In genomic region chr19:6359517-6359916, GRCh38 we compare ENCODE assay signal across 29 cellular contexts. TPM values are rescaled to one million over a fixed set of nuclear protein-coding genes. Genes with fewer than 3 reads are reported as not detected.
"Had no signal": no experiment of that assay in that cellular context is flagged by ENCODE, and none has a peak within 500 bp of the region (broad histone marks: within the 10 kb centered on the region; RNA-seq: fewer than 3 reads in every experiment).

No MANE protein-coding gene starts in this region.

- H3K4me3 Mint-ChIP-seq: activated CD4-positive, alpha-beta T cell treated with anti-CD3 and anti-CD28 coated beads for 36 hours; dendritic cell treated with granulocyte-macrophage colony-stimulating factor and Interleukin-4, amounts not matched to agents 40 ng/mL and 50 ng/mL, for 4 days; stimulated activated naive B cell treated with anti-CD40 and anti-IgM and Interleukin-4, amounts not matched to agents 10 μg/mL and 1 μg/mL and 100 μg/mL, for 72 hours; WTC11 had no signal

- H3K9me3 ChIP-seq: body of pancreas, heart right ventricle, lower lobe of right lung, sigmoid colon, transverse colon had no signal

- DNase-seq: activated CD4-positive, alpha-beta T cell treated with anti-CD3 and anti-CD28 coated beads for 36 hours; activated CD4-positive, alpha-beta T cell treated with anti-CD3 and anti-CD28 coated beads, Interleukin-2, amount 50 U/mL, for 48 hours; body of pancreas; effector CD4-positive, alpha-beta T cell; erythroblast; foreskin fibroblast; heart right ventricle; islet precursor cell; lower lobe of right lung; mesendoderm; naive B cell; retina; sigmoid colon; stimulated activated CD4-positive, alpha-beta T cell treated with anti-CD3 and anti-CD28 coated beads, Interleukin-15, amount 100 ng/mL, for 24 hours; stimulated activated CD4-positive, alpha-beta T cell treated with anti-CD3 and anti-CD28 coated beads, Interleukin-2, amount 100 ng/mL, for 48 hours; stimulated activated CD8-positive, alpha-beta memory T cell treated with anti-CD3 and anti-CD28 coated beads, Interleukin-4, amount 100 ng/mL, for 48 hours; stimulated activated naive B cell treated with anti-CD40 and anti-IgM and Interleukin-4, amounts not matched to agents 10 μg/mL and 1 μg/mL and 100 μg/mL, for 72 hours; T-helper 9 cell; transverse colon had no signal

- H3K27me3 ChIP-seq: body of pancreas, cardiac muscle cell, heart right ventricle, sigmoid colon, transverse colon had no signal

- H3K27me3 Mint-ChIP-seq: activated CD4-positive, alpha-beta T cell treated with anti-CD3 and anti-CD28 coated beads for 36 hours; dendritic cell treated with granulocyte-macrophage colony-stimulating factor and Interleukin-4, amounts not matched to agents 40 ng/mL and 50 ng/mL, for 4 days; naive B cell; progenitor cell of endocrine pancreas; stimulated activated naive B cell treated with anti-CD40 and anti-IgM and Interleukin-4, amounts not matched to agents 10 μg/mL and 1 μg/mL and 100 μg/mL, for 72 hours had no signal

- H3K4me3 ChIP-seq: body of pancreas, cardiac muscle cell, heart right ventricle, lower lobe of right lung, sigmoid colon, smooth muscle cell, transverse colon had no signal

- H3K9me3 Mint-ChIP-seq: dendritic cell treated with granulocyte-macrophage colony-stimulating factor and Interleukin-4, amounts not matched to agents 40 ng/mL and 50 ng/mL, for 4 days; naive B cell; stimulated activated naive B cell treated with anti-CD40 and anti-IgM and Interleukin-4, amounts not matched to agents 10 μg/mL and 1 μg/mL and 100 μg/mL, for 72 hours; WTC11 had no signal

- H3K4me2 ChIP-seq: smooth muscle cell had no signal

- ATAC-seq: activated CD4-positive, alpha-beta T cell treated with anti-CD3 and anti-CD28 coated beads for 36 hours; body of pancreas; heart right ventricle; left lobe of liver; lower lobe of right lung; stimulated activated naive B cell treated with anti-CD40 and anti-IgM and Interleukin-4, amounts not matched to agents 10 μg/mL and 1 μg/mL and 100 μg/mL, for 72 hours; WTC11 had no signal

- H3K27ac ChIP-seq: body of pancreas, cardiac muscle cell, heart right ventricle, lower lobe of right lung, sigmoid colon, transverse colon had no signal

- H3K27ac Mint-ChIP-seq: activated CD4-positive, alpha-beta T cell treated with anti-CD3 and anti-CD28 coated beads for 36 hours; dendritic cell treated with granulocyte-macrophage colony-stimulating factor and Interleukin-4, amounts not matched to agents 40 ng/mL and 50 ng/mL, for 4 days; naive B cell; progenitor cell of endocrine pancreas; stimulated activated naive B cell treated with anti-CD40 and anti-IgM and Interleukin-4, amounts not matched to agents 10 μg/mL and 1 μg/mL and 100 μg/mL, for 72 hours; WTC11 had no signal

- H3K36me3 Mint-ChIP-seq: naive B cell had no signal

RNA-seq across cellular contexts. Expression of gene ACER1, which starts 26.1 kb away (rescaled TPM):
- total RNA-seq: activated CD4-positive, alpha-beta T cell treated with anti-CD3 and anti-CD28 coated beads for 36 hours; body of pancreas; cardiac muscle cell; chondrocyte; fibroblast of lung; heart right ventricle; lower lobe of right lung; osteocyte; progenitor cell of endocrine pancreas; sigmoid colon; smooth muscle cell; temporal lobe; WTC11 had no signal
